9 cellular contexts compared by ENCODE assay signal in the genomic region with DNA sequence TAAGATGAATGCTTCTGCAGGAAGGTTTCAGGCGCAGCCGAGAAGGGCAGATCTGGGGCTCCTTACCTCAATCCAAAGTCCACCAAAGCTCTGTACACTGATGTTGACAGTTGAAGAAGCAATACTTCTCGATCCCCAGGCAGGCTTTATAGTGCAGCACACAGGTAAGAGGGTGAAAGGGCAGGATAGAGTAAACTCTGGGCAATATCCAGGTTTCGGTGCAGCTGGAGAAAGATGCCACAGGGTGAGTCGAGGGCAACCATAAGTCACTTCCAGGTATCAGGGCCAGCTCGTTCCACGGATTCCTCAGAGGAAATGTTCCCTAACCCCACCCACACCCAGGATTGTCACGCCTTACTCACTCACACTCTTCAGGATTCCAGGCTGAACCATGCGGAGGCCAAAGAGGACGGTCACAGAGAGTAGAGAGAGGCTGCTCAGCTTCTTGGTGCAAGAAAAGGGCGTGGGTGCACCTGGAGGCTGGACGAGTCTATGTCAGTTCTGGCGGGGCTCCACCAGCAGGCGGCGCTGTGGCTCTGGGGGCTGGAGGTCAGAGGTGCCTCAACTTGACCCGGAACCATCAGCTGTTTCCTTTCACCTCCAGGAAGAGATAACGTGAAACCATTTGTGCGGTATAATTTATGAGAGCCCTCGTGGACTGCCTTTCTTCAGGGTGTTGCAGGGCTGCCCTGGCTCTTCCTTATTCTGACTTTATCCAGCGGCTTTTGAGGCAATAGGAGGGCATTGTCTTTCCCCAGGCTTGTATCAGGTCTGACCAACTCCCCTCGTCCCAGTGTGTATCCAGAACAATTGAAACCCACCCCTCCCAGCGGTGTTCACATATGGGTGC. TPM values are rescaled to one million over a fixed set of nuclear protein-coding genes. Genes with fewer than 3 reads are reported as not detected.
DNase-seq lines count a peak whose midpoint lies in the region; FAIRE-seq and TF ChIP-seq lines count a peak whose summit lies in the region.
"Had no signal": no experiment of that assay in that cellular context is flagged by ENCODE, and none has a peak within 500 bp of the region (broad histone marks: within the 10 kb centered on the region; RNA-seq: fewer than 3 reads in every experiment).

No MANE protein-coding gene starts in this region.

- no peak overlapping the region for H2AFZ ChIP-seq in astrocyte (ENCODE audit: low read depth, low read length)

- CTCF ChIA-PET in BJ (lab: Yijun Ruan, JAX) (interaction anchor here (0.7 to 3.2 kb wide), 8 partner anchors 8 to 153 kb away, joined by 3 to 23 read pairs (median 3); no protein-coding TSS in a partner anchor), HEK293T (lab: Yijun Ruan, JAX) (interaction anchor here (0.7 to 1.7 kb wide), 10 partner anchors 8 to 155 kb away, joined by 3 to 9 read pairs (median 4); a partner anchor contains a TSS)

- H3K4me3 ChIP-seq in BJ (ENCODE audit: low read depth, low read length) (no peak overlapping the region), astrocyte (ENCODE audit: insufficient read depth, low read depth, low read length) (no peak overlapping the region)

- no peak overlapping the region for H3K4me3 Mint-ChIP-seq in astrocyte (ENCODE audit: unreplicated experiment)

- no peak overlapping the region for H3K4me2 ChIP-seq in astrocyte (ENCODE audit: low read length)

- H3K27ac Mint-ChIP-seq in astrocyte (ENCODE audit: unreplicated experiment) = no peak overlapping the region

- H3K36me3 ChIP-seq in BJ (ENCODE audit: control insufficient read depth, insufficient read depth, low read length) = no peaks in the 10 kb centered on the region
- no peaks in the 10 kb centered on the region for H3K36me3 ChIP-seq in astrocyte (ENCODE audit: insufficient read depth, low read length)

- H3K4me1 Mint-ChIP-seq in astrocyte (ENCODE audit: low read depth, unreplicated experiment) = no peaks in the 10 kb centered on the region

- H3K4me1 ChIP-seq in astrocyte (ENCODE audit: insufficient read depth, low read length) = no peaks in the 10 kb centered on the region

- no peaks in the 10 kb centered on the region for H3K79me2 ChIP-seq in astrocyte (ENCODE audit: insufficient read depth, low read length)

- TF ChIP-seq CTCF in BJ (IDR thresholded peaks at IDR 0.05; ENCODE audit: insufficient read depth, low read depth, low read length) (peak; percentile 64), astrocyte (IDR thresholded peaks at IDR 0.05; ENCODE audit: insufficient read depth, low read depth, low read length) (peak; percentile 29)

- DNase-seq in BJ (ENCODE audit: low read depth) (no peak), HEK293T (ENCODE audit: extremely low spot score) (peak; percentile 69), SW480 (ENCODE audit: low spot score) (peak; percentile 45), astrocyte (ENCODE audit: low read depth) (no peak), kidney tubule cell (ENCODE audit: low spot score) (peak; percentile 87), C1 segment of cervical spinal cord (lab: John Stamatoyannopoulos, UW) (no peak), cerebellum (ENCODE audit: low spot score) (no peak)
- peak; percentile 55 to 68 for DNase-seq in stimulated activated CD8-positive, alpha-beta memory T cell treated with anti-CD3 and anti-CD28 coated beads, Interleukin-15, amount 100 ng/mL, for 48 hours (ENCODE audit: low read depth in 2 of 2)

- H4K20me1 ChIP-seq in astrocyte (ENCODE audit: insufficient read depth, low read length) = no peaks in the 10 kb centered on the region

- H3K9me3 Mint-ChIP-seq in astrocyte (ENCODE audit: unreplicated experiment) = peaks cover 5% of the 10 kb centered on the region

- POLR2A ChIA-PET in BJ (lab: Charles Lee) (no interaction called here), HEK293T (lab: Yijun Ruan, JAX) (no interaction called here)

- FAIRE-seq in astrocyte (lab: Jason Lieb, UNC) = no peak

- no peaks in the 10 kb centered on the region for H3K36me3 Mint-ChIP-seq in astrocyte (ENCODE audit: low read depth, unreplicated experiment)

- no peak overlapping the region for H3K9ac ChIP-seq in astrocyte (ENCODE audit: low read length)

- peaks cover 7% of the 10 kb centered on the region for H3K27me3 ChIP-seq in BJ (ENCODE audit: control insufficient read depth, insufficient read depth, low read length)
- peaks cover 6% of the 10 kb centered on the region for H3K27me3 ChIP-seq in astrocyte (ENCODE audit: insufficient read depth, low read length)

- no peaks in the 10 kb centered on the region for H3K9me3 ChIP-seq in astrocyte (ENCODE audit: insufficient read depth, low read depth, low read length)

- H3K27me3 Mint-ChIP-seq in astrocyte (ENCODE audit: low read depth, unreplicated experiment) = no peaks in the 10 kb centered on the region

- no peak overlapping the region for H3K27ac ChIP-seq in astrocyte (ENCODE audit: low read depth, low read length)

TF ChIP-seq in HEK293T, 16 proteins besides CTCF, POLR2A, EP300 and RAD21:
- no peak for TF ChIP-seq FOXK2 (IDR thresholded peaks at IDR 0.05)
- TF ChIP-seq, protein P1, sequence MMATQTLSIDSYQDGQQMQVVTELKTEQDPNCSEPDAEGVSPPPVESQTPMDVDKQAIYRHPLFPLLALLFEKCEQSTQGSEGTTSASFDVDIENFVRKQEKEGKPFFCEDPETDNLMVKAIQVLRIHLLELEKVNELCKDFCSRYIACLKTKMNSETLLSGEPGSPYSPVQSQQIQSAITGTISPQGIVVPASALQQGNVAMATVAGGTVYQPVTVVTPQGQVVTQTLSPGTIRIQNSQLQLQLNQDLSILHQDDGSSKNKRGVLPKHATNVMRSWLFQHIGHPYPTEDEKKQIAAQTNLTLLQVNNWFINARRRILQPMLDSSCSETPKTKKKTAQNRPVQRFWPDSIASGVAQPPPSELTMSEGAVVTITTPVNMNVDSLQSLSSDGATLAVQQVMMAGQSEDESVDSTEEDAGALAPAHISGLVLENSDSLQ (IDR thresholded peaks at IDR 0.05) = no peak
- TF ChIP-seq SP1 (IDR thresholded peaks at IDR 0.05) = no peak
- TF ChIP-seq HDGF (IDR thresholded peaks at IDR 0.05; ENCODE audit: borderline replicate concordance) = no peak
- no peak for TF ChIP-seq FOXM1 (IDR thresholded peaks at IDR 0.05; ENCODE audit: borderline replicate concordance)
- no peak for TF ChIP-seq L3MBTL2 (conservative IDR thresholded peaks at IDR 0.05)
- TF ChIP-seq ARNT (IDR thresholded peaks at IDR 0.05) = no peak
- no peak for TF ChIP-seq FOXA1 (IDR thresholded peaks at IDR 0.05)
- TF ChIP-seq TARDBP (IDR thresholded peaks at IDR 0.05) = no peak

RNA-seq across cellular contexts. Expression of a gene that starts 14.4 kb away (rescaled TPM):
- polyA plus RNA-seq in BJ (2011; rRNA removed) = not detected in 2 replicates
- not detected in 2 replicates for polyA minus RNA-seq in BJ (2011; rRNA and poly(A)+ RNA removed)
- not detected in 2 replicates for total RNA-seq in astrocyte
- not detected for total RNA-seq in cerebellum
- total RNA-seq: mononuclear cell had no signal

RNA-seq across cellular contexts. Expression of a gene that starts 23.7 kb away (rescaled TPM):
- not detected in 2 replicates for polyA plus RNA-seq in BJ (2011; rRNA removed)
- not detected in 2 replicates for polyA minus RNA-seq in BJ (2011; rRNA and poly(A)+ RNA removed)
- total RNA-seq in astrocyte (not detected in 2 replicates), cerebellum (not detected)
- total RNA-seq: mononuclear cell had no signal

RNA-seq across cellular contexts. Expression of a gene that starts 36.0 kb away (rescaled TPM):
- polyA plus RNA-seq in BJ (2011; rRNA removed) = not detected in 2 replicates
- polyA minus RNA-seq in BJ (2011; rRNA and poly(A)+ RNA removed) = not detected in 2 replicates
- total RNA-seq in astrocyte (not detected in 2 replicates), cerebellum (not detected)
- total RNA-seq: mononuclear cell had no signal

RNA-seq across cellular contexts. Expression of a gene that starts 37.7 kb away (rescaled TPM):
- polyA plus RNA-seq in BJ (2011; rRNA removed) = 0.64 and 0.74 TPM in 2 replicates
- polyA minus RNA-seq in BJ (2011; rRNA and poly(A)+ RNA removed) = 0.51 and 0.71 TPM in 2 replicates
- 2.2 and 2.3 TPM in 2 replicates for total RNA-seq in astrocyte
- total RNA-seq in cerebellum = 1.2 TPM
- total RNA-seq: mononuclear cell had no signal

Comparison
In these comparisons a context has a peak if more than half of its experiments do, and no peak if none do; other contexts are left out.
1. DNase-seq: peak in HEK293T (single experiment), SW480 (single experiment), kidney tubule cell (single experiment) and stimulated activated CD8-positive, alpha-beta memory T cell treated with anti-CD3 and anti-CD28 coated beads, Interleukin-15, amount 100 ng/mL, for 48 hours (2 of 2); none in BJ (single experiment), astrocyte (single experiment), C1 segment of cervical spinal cord (0 of 14) and cerebellum (single experiment).